18 cellular contexts compared by ENCODE assay signal in genomic region chr1:223482766-223483165, GRCh38.
A peak's percentile ranks its signal among the peaks of the same experiment; 100 is the strongest.
DNase-seq lines count a peak whose midpoint lies in the region; ATAC-seq lines count a peak whose summit lies in the region.
"Had no signal": no experiment of that assay in that cellular context is flagged by ENCODE, and none has a peak within 500 bp of the region (broad histone marks: within the 10 kb centered on the region; RNA-seq: fewer than 3 reads in every experiment).

No MANE protein-coding gene starts in this region.

- H3K27ac ChIP-seq in SK-N-MC (no peak overlapping the region), trophoblast cell (ENCODE audit: low read depth, low read length) (no peak overlapping the region)
- H3K27ac ChIP-seq: A549, HL-60, RWPE1, tibial artery had no signal

- no peak overlapping the region for H2BK120ac ChIP-seq in trophoblast cell (ENCODE audit: insufficient read depth, low read length, poor library complexity)

- H3K9ac ChIP-seq in SK-N-MC (ENCODE audit: insufficient read length) (no peak overlapping the region), trophoblast cell (ENCODE audit: low read length) (no peak overlapping the region)

- no peak overlapping the region for H4K91ac ChIP-seq in trophoblast cell (ENCODE audit: low read depth, low read length)

- H3K4me1 ChIP-seq in trophoblast cell (ENCODE audit: control insufficient read depth in 1 of 2, insufficient read depth in 2 of 2, low read length in 2 of 2): peaks cover 0 to 8% of the 10 kb centered on the region in 2 experiments
- H3K4me1 ChIP-seq: tibial artery had no signal

- no peak overlapping the region for H3K18ac ChIP-seq in trophoblast cell (ENCODE audit: low read length)

- peak; percentile 65 for ATAC-seq in HG02852 (IDR thresholded peaks at IDR 0.05; ENCODE audit: unreplicated experiment)
- ATAC-seq: A549 had no signal

- no peaks in the 10 kb centered on the region for H3K79me2 ChIP-seq in trophoblast cell (ENCODE audit: control insufficient read depth, insufficient read depth, low read length, poor library complexity)

- no peak overlapping the region for H3K4ac ChIP-seq in trophoblast cell (ENCODE audit: low read depth, low read length)

- H2BK5ac ChIP-seq in trophoblast cell (ENCODE audit: low read depth, low read length, poor library complexity): no peak overlapping the region

- WGBS in trophoblast cell (ENCODE audit: extremely low coverage, insufficient coverage, insufficient read length): no CpG with 5 or more reads among the region's 5 CpGs

- no peak overlapping the region for H3K23ac ChIP-seq in trophoblast cell (ENCODE audit: low read length)

- H3K36me3 ChIP-seq in SK-N-MC (ENCODE audit: insufficient read depth, low read length): no peaks in the 10 kb centered on the region
- H3K36me3 ChIP-seq in trophoblast cell (ENCODE audit: control insufficient read depth in 1 of 2, insufficient read depth in 2 of 2, low read length in 2 of 2): no peaks in the 10 kb centered on the region
- H3K36me3 ChIP-seq: tibial artery had no signal

- H3K9me3 ChIP-seq in SK-N-MC (ENCODE audit: low read depth, low read length): no peaks in the 10 kb centered on the region
- H3K9me3 ChIP-seq in trophoblast cell (ENCODE audit: insufficient read depth, low read depth, low read length): no peaks in the 10 kb centered on the region
- H3K9me3 ChIP-seq: A549, tibial artery had no signal

- DNase-seq in SKM-1 treated with dmso at 0.1 percent for 144 hours (lab: John Stamatoyannopoulos, UW; ENCODE audit: unreplicated experiment) (peak; percentile 50), SKM-1 (lab: John Stamatoyannopoulos, UW; ENCODE audit: unreplicated experiment) (no peak), SK-N-MC (ENCODE audit: low read depth, low spot score) (peak; percentile 5), trophoblast cell (peak; percentile 55 to 59), EL (no peak), HUDEP-2 (lab: John Stamatoyannopoulos, UW; ENCODE audit: unreplicated experiment in 76 of 76) (no peak), hypothalamus (lab: John Stamatoyannopoulos, UW) (no peak)
- DNase-seq: activated CD4-positive, alpha-beta T cell treated with anti-CD3 and anti-CD28 coated beads for 48 hours; activated T-cell treated with anti-CD3 and anti-CD28 coated beads for 4 hours; HCEC 1CT; Karpas-422; NCI-H69; nucleus accumbens; tibial artery had no signal

- no peak overlapping the region for H4K8ac ChIP-seq in trophoblast cell (ENCODE audit: low read depth, low read length)

- H2BK12ac ChIP-seq in trophoblast cell (ENCODE audit: low read length): no peak overlapping the region

- H3K4me3 ChIP-seq in SK-N-MC (no peak overlapping the region; the same call in 1 of the 2 replicates), trophoblast cell (ENCODE audit: low read depth, low read length) (no peak overlapping the region)
- H3K4me3 ChIP-seq: A549, tibial artery had no signal

- no peaks in the 10 kb centered on the region for H3K79me1 ChIP-seq in trophoblast cell (ENCODE audit: low read length)

- H3K27me3 ChIP-seq in trophoblast cell (ENCODE audit: insufficient read depth, low read length): no peaks in the 10 kb centered on the region

- no peak overlapping the region for H3K14ac ChIP-seq in trophoblast cell (ENCODE audit: low read length)

- H3K4me2 ChIP-seq in trophoblast cell (ENCODE audit: low read length): no peak overlapping the region
- H3K4me2 ChIP-seq: A549 had no signal

- no peak overlapping the region for H4K12ac ChIP-seq in trophoblast cell (ENCODE audit: low read depth, low read length)

- H2AK5ac ChIP-seq in trophoblast cell (ENCODE audit: low read length): no peak overlapping the region

- no peak overlapping the region for H2AFZ ChIP-seq in trophoblast cell (ENCODE audit: insufficient read depth, low read length, poor library complexity)

Comparison
In these comparisons a context has a peak if more than half of its experiments do, and no peak if none do; other contexts are left out.
1. DNase-seq: peak in SKM-1 treated with dmso at 0.1 percent for 144 hours (single experiment), SK-N-MC (single experiment) and trophoblast cell (2 of 2); none in SKM-1 (single experiment), EL (single experiment), HUDEP-2 (0 of 76) and hypothalamus (0 of 51).